In genomic region chr2:100752628-100753333, GRCh38 we compare ENCODE assay signal across 11 cellular contexts.
DNase-seq lines count a peak whose midpoint lies in the region; ATAC-seq and TF ChIP-seq lines count a peak whose summit lies in the region.
"Had no signal": no experiment of that assay in that cellular context is flagged by ENCODE, and none has a peak within 500 bp of the region (broad histone marks: within the 10 kb centered on the region; RNA-seq: fewer than 3 reads in every experiment).

No MANE protein-coding gene starts in this region.

- H3K23ac ChIP-seq in mesenchymal stem cell (ENCODE audit: low read length in 2 of 2): no peak overlapping the region

- peak overlapping the region in 1 of 10 experiments; percentile 21; a peak in 2 of 20 replicates for H3K4me3 ChIP-seq in BLaER1 treated with 17β-estradiol and CSF1 and Interleukin-3, amounts not matched to agents 10 nM and 100 nM
- H3K4me3 ChIP-seq in mesenchymal stem cell (ENCODE audit: insufficient read depth in 1 of 2, low read depth in 1 of 2, low read length in 2 of 2): peak overlapping the region in 1 of 2 experiments; percentile 20
- H3K4me3 ChIP-seq in neural progenitor cell: no peak overlapping the region

- no peaks in the 10 kb centered on the region for H3K4me1 Mint-ChIP-seq in neural progenitor cell
- H3K4me1 Mint-ChIP-seq in T-helper 2 cell treated with Interferon-gamma antibody and Interleukin-4, amounts not matched to agents 5 μg/mL and 100 μg/mL, for 36 hours (ENCODE audit: low read depth): no peaks in the 10 kb centered on the region

- peaks cover 0 to 22% (median 0%) of the 10 kb centered on the region in 11 experiments; a peak in 10 of 22 replicates for H3K9me3 ChIP-seq in BLaER1 treated with 17β-estradiol and CSF1 and Interleukin-3, amounts not matched to agents 10 nM and 100 nM (replicated peaks in 1 of 11)
- H3K9me3 ChIP-seq in mesenchymal stem cell (ENCODE audit: control insufficient read depth, low read length) (peaks cover 4% of the 10 kb centered on the region), neural progenitor cell (ENCODE audit: low read depth) (no peaks in the 10 kb centered on the region)

- H2BK120ac ChIP-seq in mesenchymal stem cell (ENCODE audit: low read depth, low read length): no peak overlapping the region

- H2BK15ac ChIP-seq in mesenchymal stem cell (ENCODE audit: low read depth, poor library complexity, severe bottlenecking): no peak overlapping the region

- no peak overlapping the region for H3K27ac Mint-ChIP-seq in neural progenitor cell
- H3K27ac Mint-ChIP-seq in T-helper 2 cell treated with Interferon-gamma antibody and Interleukin-4, amounts not matched to agents 5 μg/mL and 100 μg/mL, for 36 hours: no peak overlapping the region

- no peaks in the 10 kb centered on the region for H4K20me1 ChIP-seq in BLaER1 treated with 17β-estradiol and CSF1 and Interleukin-3, amounts not matched to agents 10 nM and 100 nM
- no peaks in the 10 kb centered on the region for H4K20me1 ChIP-seq in neural progenitor cell (ENCODE audit: low read depth)

- no peaks in the 10 kb centered on the region for H3K27me3 ChIP-seq in BLaER1 treated with 17β-estradiol and CSF1 and Interleukin-3, amounts not matched to agents 10 nM and 100 nM
- H3K27me3 ChIP-seq in mesenchymal stem cell (ENCODE audit: control insufficient read depth in 1 of 2, insufficient read depth in 1 of 2, low read length in 2 of 2) (peaks cover 0 to 10% of the 10 kb centered on the region in 2 experiments), neural progenitor cell (no peaks in the 10 kb centered on the region)

- H3K79me2 ChIP-seq in neural progenitor cell (ENCODE audit: low read depth): no peaks in the 10 kb centered on the region

- no peak overlapping the region for H2AK5ac ChIP-seq in mesenchymal stem cell (ENCODE audit: low read length, severe bottlenecking)

- peak; percentile 79 for DNase-seq in MV-4-11 (lab: John Stamatoyannopoulos, UW)
- peak; percentile 83 for DNase-seq in dedifferentiated amniotic fluid mesenchymal stem cell (ENCODE audit: extremely low spot score)
- DNase-seq in mesenchymal stem cell: peak; percentile 84
- DNase-seq in left colon: no peak
- DNase-seq in neural progenitor cell (ENCODE audit: low spot score): no peak
- DNase-seq in T-helper 2 cell treated with Interferon-gamma antibody and Interleukin-4, amounts not matched to agents 5 μg/mL and 100 μg/mL, for 36 hours (ENCODE audit: low spot score): no peak
- DNase-seq in SHP77 (lab: John Stamatoyannopoulos, UW): no peak
- DNase-seq: cerebellar nuclear complex; NCI-H345; stimulated activated CD4-positive, alpha-beta T cell treated with anti-CD3 and anti-CD28 coated beads, Interleukin-4, amount 100 ng/mL, for 24 hours had no signal

- no peak overlapping the region for H2BK5ac ChIP-seq in mesenchymal stem cell (ENCODE audit: low read depth, low read length, poor library complexity, severe bottlenecking)

- no peak overlapping the region for H4K8ac ChIP-seq in mesenchymal stem cell (ENCODE audit: low read length)

- H3K4me3 Mint-ChIP-seq in neural progenitor cell: no peak overlapping the region
- no peak overlapping the region for H3K4me3 Mint-ChIP-seq in T-helper 2 cell treated with Interferon-gamma antibody and Interleukin-4, amounts not matched to agents 5 μg/mL and 100 μg/mL, for 36 hours

- H2BK12ac ChIP-seq in mesenchymal stem cell (ENCODE audit: low read length in 2 of 2): peak overlapping the region; percentile 0 to 67

- H3K36me3 ChIP-seq in BLaER1 treated with 17β-estradiol and CSF1 and Interleukin-3, amounts not matched to agents 10 nM and 100 nM: no peaks in the 10 kb centered on the region
- H3K36me3 ChIP-seq in mesenchymal stem cell (ENCODE audit: control insufficient read depth in 1 of 2, insufficient read depth in 2 of 2, low read depth in 1 of 2, low read length in 2 of 2) (no peaks in the 10 kb centered on the region), neural progenitor cell (no peaks in the 10 kb centered on the region)

- H3K4me1 ChIP-seq in BLaER1 treated with 17β-estradiol and CSF1 and Interleukin-3, amounts not matched to agents 10 nM and 100 nM: peaks cover 7 to 67% (median 37%) of the 10 kb centered on the region in 10 experiments; a peak in 18 of 20 replicates
- H3K4me1 ChIP-seq in mesenchymal stem cell (ENCODE audit: control insufficient read depth, insufficient read depth, low read depth, low read length): no peaks in the 10 kb centered on the region
- H3K4me1 ChIP-seq in neural progenitor cell: no peaks in the 10 kb centered on the region

- H2AFZ ChIP-seq in mesenchymal stem cell (ENCODE audit: low read depth, low read length) (no peak overlapping the region), neural progenitor cell (replicated peaks) (no peak overlapping the region)

- WGBS in mesenchymal stem cell: no CpG with 5 or more reads among the region's 2 CpGs

- no peaks in the 10 kb centered on the region for H3K9me3 Mint-ChIP-seq in neural progenitor cell
- H3K9me3 Mint-ChIP-seq in T-helper 2 cell treated with Interferon-gamma antibody and Interleukin-4, amounts not matched to agents 5 μg/mL and 100 μg/mL, for 36 hours: no peaks in the 10 kb centered on the region

- H3K79me1 ChIP-seq in mesenchymal stem cell (replicated peaks; ENCODE audit: low read length, poor library complexity, severe bottlenecking): no peaks in the 10 kb centered on the region

- ATAC-seq in left colon: no peak

- H4K91ac ChIP-seq in mesenchymal stem cell (ENCODE audit: low read length): no peak overlapping the region

- H3K14ac ChIP-seq in mesenchymal stem cell (ENCODE audit: low read length in 2 of 2): no peak overlapping the region

- peaks cover 5% of the 10 kb centered on the region for H3K27me3 Mint-ChIP-seq in neural progenitor cell (ENCODE audit: insufficient read depth, low read depth)
- peaks cover 27% of the 10 kb centered on the region for H3K27me3 Mint-ChIP-seq in T-helper 2 cell treated with Interferon-gamma antibody and Interleukin-4, amounts not matched to agents 5 μg/mL and 100 μg/mL, for 36 hours (ENCODE audit: low read depth)

- H3K18ac ChIP-seq in mesenchymal stem cell (ENCODE audit: low read depth in 1 of 2, low read length in 2 of 2): peak overlapping the region in 1 of 2 experiments; percentile 82

- no peaks in the 10 kb centered on the region for H3K36me3 Mint-ChIP-seq in neural progenitor cell
- no peaks in the 10 kb centered on the region for H3K36me3 Mint-ChIP-seq in T-helper 2 cell treated with Interferon-gamma antibody and Interleukin-4, amounts not matched to agents 5 μg/mL and 100 μg/mL, for 36 hours (ENCODE audit: low read depth)

- intact Hi-C loops in left colon (cut with DNase I, micrococcal nuclease): no loop called here

- no peak for TF ChIP-seq CTCF in neural progenitor cell (IDR thresholded peaks at IDR 0.05)

- H3K4ac ChIP-seq in mesenchymal stem cell (ENCODE audit: low read depth in 1 of 2, low read length in 2 of 2): no peak overlapping the region

- H3K4me2 ChIP-seq in BLaER1 treated with 17β-estradiol and CSF1 and Interleukin-3, amounts not matched to agents 10 nM and 100 nM: peak overlapping the region in 10 of 11 experiments; percentile 6 to 88 (median 78); a peak in 19 of 22 replicates
- H3K4me2 ChIP-seq in mesenchymal stem cell (ENCODE audit: low read length, poor library complexity, severe bottlenecking) (no peak overlapping the region), neural progenitor cell (no peak overlapping the region)

- no peak overlapping the region; a peak in 1 of 22 replicates for H3K9ac ChIP-seq in BLaER1 treated with 17β-estradiol and CSF1 and Interleukin-3, amounts not matched to agents 10 nM and 100 nM
- H3K9ac ChIP-seq in mesenchymal stem cell (ENCODE audit: low read length): peak overlapping the region; percentile 36
- no peak overlapping the region for H3K9ac ChIP-seq in neural progenitor cell

- H3F3A ChIP-seq in neural progenitor cell (ENCODE audit: low read depth): no peaks in the 10 kb centered on the region

- peak overlapping the region in 10 of 11 experiments; percentile 49 to 70 (median 56); a peak in 19 of 22 replicates for H3K27ac ChIP-seq in BLaER1 treated with 17β-estradiol and CSF1 and Interleukin-3, amounts not matched to agents 10 nM and 100 nM
- no peak overlapping the region for H3K27ac ChIP-seq in mesenchymal stem cell (ENCODE audit: low read length, poor library complexity, severe bottlenecking)
- no peak overlapping the region for H3K27ac ChIP-seq in neural progenitor cell

Comparison
In these comparisons a context has a peak if more than half of its experiments do, and no peak if none do; other contexts are left out.
1. H3K27ac ChIP-seq: peak in BLaER1 treated with 17β-estradiol and CSF1 and Interleukin-3, amounts not matched to agents 10 nM and 100 nM (10 of 11); none in mesenchymal stem cell (single experiment) and neural progenitor cell (single experiment).
2. H3K4me2 ChIP-seq: peak in BLaER1 treated with 17β-estradiol and CSF1 and Interleukin-3, amounts not matched to agents 10 nM and 100 nM (10 of 11); none in mesenchymal stem cell (single experiment) and neural progenitor cell (single experiment).
3. DNase-seq: peak in MV-4-11 (single experiment), dedifferentiated amniotic fluid mesenchymal stem cell (single experiment) and mesenchymal stem cell (single experiment); none in left colon (0 of 2), neural progenitor cell (single experiment), T-helper 2 cell treated with Interferon-gamma antibody and Interleukin-4, amounts not matched to agents 5 μg/mL and 100 μg/mL, for 36 hours (single experiment) and SHP77 (0 of 2).